In genomic region chr18:42105382-42105781, GRCh38 we compare ENCODE assay signal across 27 cellular contexts.
"Had no signal": no experiment of that assay in that cellular context is flagged by ENCODE, and none has a peak within 500 bp of the region (broad histone marks: within the 10 kb centered on the region; RNA-seq: fewer than 3 reads in every experiment).

No MANE protein-coding gene starts in this region.

- H3K4me3 Mint-ChIP-seq: endodermal cell; mesothelial cell of epicardium; naive B cell; natural killer cell treated with Interleukin-12 subunit alpha and Interleukin-12 subunit beta and Interleukin-15 and Interleukin-18, amount 100 ng/mL, for 72 hours; stimulated activated memory B cell treated with anti-CD40 and anti-IgM and Interleukin-4, amounts not matched to agents 10 μg/mL and 1 μg/mL and 100 μg/mL, for 72 hours had no signal

- H3K9me3 Mint-ChIP-seq: endodermal cell; mesothelial cell of epicardium; naive B cell; natural killer cell treated with Interleukin-12 subunit alpha and Interleukin-12 subunit beta and Interleukin-15 and Interleukin-18, amount 100 ng/mL, for 72 hours; stimulated activated memory B cell treated with anti-CD40 and anti-IgM and Interleukin-4, amounts not matched to agents 10 μg/mL and 1 μg/mL and 100 μg/mL, for 72 hours had no signal

- DNase-seq: dorsolateral prefrontal cortex; effector CD4-positive, alpha-beta T cell; endodermal cell; foreskin fibroblast; gastrocnemius medialis; kidney; mesenchymal stem cell; mucosa of descending colon; naive B cell; nucleus accumbens; posterior cingulate gyrus; psoas muscle; right cardiac atrium; sigmoid colon; stimulated activated CD4-positive, alpha-beta T cell treated with anti-CD3 and anti-CD28 coated beads, Interleukin-4, amount 100 ng/mL, for 4 hours; stimulated activated naive CD8-positive, alpha-beta T cell treated with anti-CD3 and anti-CD28 coated beads, Interleukin-15, Interleukin-2, amounts not matched to agents 100 U/mL and 50 U/mL, for 24 hours; substantia nigra; transverse colon; upper lobe of right lung; uterus had no signal

- H3K36me3 ChIP-seq: gastrocnemius medialis, sigmoid colon, thoracic aorta, transverse colon, upper lobe of right lung, uterus had no signal

- H3K36me3 Mint-ChIP-seq: mesothelial cell of epicardium; naive B cell; natural killer cell treated with Interleukin-12 subunit alpha and Interleukin-12 subunit beta and Interleukin-15 and Interleukin-18, amount 100 ng/mL, for 72 hours; stimulated activated memory B cell treated with anti-CD40 and anti-IgM and Interleukin-4, amounts not matched to agents 10 μg/mL and 1 μg/mL and 100 μg/mL, for 72 hours had no signal

- H3K4me1 ChIP-seq: gastrocnemius medialis, psoas muscle, sigmoid colon, transverse colon, upper lobe of right lung, uterus had no signal

- H3K4me3 ChIP-seq: dorsolateral prefrontal cortex, gastrocnemius medialis, mucosa of descending colon, psoas muscle, sigmoid colon, thoracic aorta, transverse colon, upper lobe of right lung, uterus had no signal

- ATAC-seq: esophagus mucosa; gastrocnemius medialis; left lobe of liver; mucosa of descending colon; natural killer cell treated with Interleukin-12 subunit alpha and Interleukin-12 subunit beta and Interleukin-15 and Interleukin-18, amount 100 ng/mL, for 72 hours; psoas muscle; right cardiac atrium; stimulated activated memory B cell treated with anti-CD40 and anti-IgM and Interleukin-4, amounts not matched to agents 10 μg/mL and 1 μg/mL and 100 μg/mL, for 72 hours; stimulated activated naive CD8-positive, alpha-beta T cell treated with anti-CD3 and anti-CD28 coated beads, Interleukin-15, Interleukin-2, amounts not matched to agents 100 U/mL and 50 U/mL, for 24 hours; upper lobe of right lung had no signal

- H3K27me3 Mint-ChIP-seq: naive B cell; natural killer cell treated with Interleukin-12 subunit alpha and Interleukin-12 subunit beta and Interleukin-15 and Interleukin-18, amount 100 ng/mL, for 72 hours; stimulated activated memory B cell treated with anti-CD40 and anti-IgM and Interleukin-4, amounts not matched to agents 10 μg/mL and 1 μg/mL and 100 μg/mL, for 72 hours had no signal

- H3K9me3 ChIP-seq: gastrocnemius medialis, mucosa of descending colon, psoas muscle, sigmoid colon, thoracic aorta, transverse colon, upper lobe of right lung, uterus had no signal

- H3K27me3 ChIP-seq: dorsolateral prefrontal cortex, gastrocnemius medialis, sigmoid colon, transverse colon, upper lobe of right lung, uterus had no signal

- H3K27ac Mint-ChIP-seq: endodermal cell; mesothelial cell of epicardium; naive B cell; natural killer cell treated with Interleukin-12 subunit alpha and Interleukin-12 subunit beta and Interleukin-15 and Interleukin-18, amount 100 ng/mL, for 72 hours; stimulated activated memory B cell treated with anti-CD40 and anti-IgM and Interleukin-4, amounts not matched to agents 10 μg/mL and 1 μg/mL and 100 μg/mL, for 72 hours had no signal

- H3K4me1 Mint-ChIP-seq: naive B cell; stimulated activated memory B cell treated with anti-CD40 and anti-IgM and Interleukin-4, amounts not matched to agents 10 μg/mL and 1 μg/mL and 100 μg/mL, for 72 hours had no signal

- H3K27ac ChIP-seq: dorsolateral prefrontal cortex, epithelial cell of prostate, gastrocnemius medialis, psoas muscle, sigmoid colon, thoracic aorta, transverse colon, upper lobe of right lung, uterus had no signal
